8 cellular contexts compared by ENCODE assay signal in the genomic region with DNA sequence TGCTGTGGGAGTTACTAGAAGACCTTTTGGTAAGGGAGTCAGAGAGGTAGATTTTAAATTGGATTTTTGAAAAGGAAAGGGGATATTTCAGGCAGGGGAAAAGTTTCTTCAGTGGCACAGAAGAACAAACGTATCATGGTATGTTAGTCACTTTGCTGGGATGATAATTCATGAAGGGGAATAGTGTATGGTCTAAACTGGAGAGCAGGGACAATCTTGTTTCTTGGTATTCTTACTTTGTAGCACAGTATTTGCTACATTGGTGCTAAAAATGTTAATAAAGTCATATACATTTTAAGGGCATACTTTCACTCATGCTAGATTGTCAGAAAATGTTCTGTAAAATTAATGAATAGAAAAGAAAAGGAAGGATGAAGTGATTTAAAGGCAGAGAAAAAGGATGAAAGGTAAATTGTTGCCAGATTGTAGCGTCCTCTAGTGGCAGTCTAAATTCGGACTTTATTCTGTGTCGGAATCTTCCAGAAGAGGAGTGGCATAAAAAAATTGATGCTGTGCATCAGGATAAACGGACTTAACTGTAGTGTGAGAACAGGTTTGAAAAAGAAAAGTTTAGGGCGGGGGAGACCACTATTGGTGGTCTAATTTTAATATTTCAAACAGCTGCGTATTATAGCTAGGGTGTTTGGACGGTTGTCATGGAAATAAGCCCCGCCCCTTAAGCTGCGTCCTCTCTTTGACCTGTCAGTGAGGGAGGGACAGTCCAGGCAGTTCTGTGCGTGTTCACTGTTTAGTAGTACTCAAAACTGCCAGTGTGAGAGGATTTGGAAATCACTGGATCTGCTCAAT. TPM values are rescaled to one million over a fixed set of nuclear protein-coding genes. Genes with fewer than 3 reads are reported as not detected.
A peak's percentile ranks its signal among the peaks of the same experiment; 100 is the strongest.
DNase-seq lines count a peak whose midpoint lies in the region; ATAC-seq, FAIRE-seq and TF ChIP-seq lines count a peak whose summit lies in the region.

A gene with protein sequence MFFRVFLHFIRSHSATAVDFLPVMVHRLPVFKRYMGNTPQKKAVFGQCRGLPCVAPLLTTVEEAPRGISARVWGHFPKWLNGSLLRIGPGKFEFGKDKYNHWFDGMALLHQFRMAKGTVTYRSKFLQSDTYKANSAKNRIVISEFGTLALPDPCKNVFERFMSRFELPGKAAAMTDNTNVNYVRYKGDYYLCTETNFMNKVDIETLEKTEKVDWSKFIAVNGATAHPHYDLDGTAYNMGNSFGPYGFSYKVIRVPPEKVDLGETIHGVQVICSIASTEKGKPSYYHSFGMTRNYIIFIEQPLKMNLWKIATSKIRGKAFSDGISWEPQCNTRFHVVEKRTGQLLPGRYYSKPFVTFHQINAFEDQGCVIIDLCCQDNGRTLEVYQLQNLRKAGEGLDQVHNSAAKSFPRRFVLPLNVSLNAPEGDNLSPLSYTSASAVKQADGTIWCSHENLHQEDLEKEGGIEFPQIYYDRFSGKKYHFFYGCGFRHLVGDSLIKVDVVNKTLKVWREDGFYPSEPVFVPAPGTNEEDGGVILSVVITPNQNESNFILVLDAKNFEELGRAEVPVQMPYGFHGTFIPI (plus strand): TSS at position 724 of the 807 bp plus-strand sequence. CDS start 90 bp downstream, outside the sequence.

- H3K27me3 ChIP-seq in MG63: no peaks in the 10 kb centered on the region
- no peaks in the 10 kb centered on the region for H3K27me3 ChIP-seq in small intestine (ENCODE audit: control insufficient read depth in 2 of 2, insufficient read depth in 2 of 2, low read length in 2 of 2)

- peaks cover 30% of the 10 kb centered on the region for H3K27me3 Mint-ChIP-seq in T-helper 17 cell
- peaks cover 14% of the 10 kb centered on the region for H3K27me3 Mint-ChIP-seq in chondrocyte (ENCODE audit: low read depth)

- H3K27ac ChIP-seq in small intestine (ENCODE audit: low read depth in 1 of 2, low read length in 1 of 2): peak within 1 kb of the TSS in 1 of 2 donors; percentile 57

- H3K4me1 Mint-ChIP-seq in T-helper 17 cell (peaks cover 10% of the 10 kb centered on the region), chondrocyte (ENCODE audit: low read depth) (peaks cover 15% of the 10 kb centered on the region)

- no peaks in the 10 kb centered on the region for H3K9me3 ChIP-seq in MG63
- no peaks in the 10 kb centered on the region for H3K9me3 ChIP-seq in T-helper 17 cell (ENCODE audit: control insufficient read depth, low read length, poor library complexity, severe bottlenecking)
- no peaks in the 10 kb centered on the region for H3K9me3 ChIP-seq in small intestine (ENCODE audit: control insufficient read depth, low read depth)

- ATAC-seq in GM19023 (IDR thresholded peaks at IDR 0.05; ENCODE audit: unreplicated experiment) (peak; percentile 65), T-helper 17 cell (peak; percentile 81)

- H3K4me1 ChIP-seq in small intestine (ENCODE audit: control insufficient read depth in 2 of 2, insufficient read depth in 1 of 2, low read depth in 1 of 2, low read length in 1 of 2): peaks cover 3% of the 10 kb centered on the region in 2 donors

- no peaks in the 10 kb centered on the region for H3K36me3 Mint-ChIP-seq in T-helper 17 cell (ENCODE audit: low read depth)
- H3K36me3 Mint-ChIP-seq in chondrocyte (ENCODE audit: low read depth): peaks cover 4% of the 10 kb centered on the region

- DNase-seq in AML-193 (lab: John Stamatoyannopoulos, UW) (peak; percentile 17 to 34), MG63 (peak; percentile 55), T-helper 17 cell (peak in 2 of 3 donors; percentile 10 to 25), chondrocyte (ENCODE audit: low spot score) (no peak), small intestine (peak; percentile 75), NCI-H1694 treated with DMSO at 0.1 percent for 48 hours (lab: John Stamatoyannopoulos, UW) (no peak)

- H3K36me3 ChIP-seq in MG63 (no peaks in the 10 kb centered on the region), small intestine (ENCODE audit: control insufficient read depth in 2 of 2, insufficient read depth in 2 of 2, low read length in 2 of 2) (no peaks in the 10 kb centered on the region)

- peak within 1 kb of the TSS; percentile 80 for H3K27ac Mint-ChIP-seq in T-helper 17 cell
- peak within 1 kb of the TSS; percentile 84 for H3K27ac Mint-ChIP-seq in chondrocyte (ENCODE audit: unreplicated experiment)

- TF ChIP-seq CTCF in chondrocyte (IDR thresholded peaks at IDR 0.05): peak; percentile 100

- 4 to 10% (median 6%) methylated on average over 11 of the region's 11 CpGs for WGBS in small intestine, 3 donors

- H3K4me3 ChIP-seq in MG63 (peak within 1 kb of the TSS; percentile 17), small intestine (ENCODE audit: low read depth in 1 of 2, low read length in 2 of 2) (peak within 1 kb of the TSS in 1 of 2 donors; percentile 11)

- H3K4me3 Mint-ChIP-seq in T-helper 17 cell: peak within 1 kb of the TSS; percentile 77
- peak within 1 kb of the TSS; percentile 72 for H3K4me3 Mint-ChIP-seq in chondrocyte (ENCODE audit: unreplicated experiment)

- FAIRE-seq in islet of Langerhans (lab: Jason Lieb, UNC) (peak; percentile 90), small intestine (lab: Jason Lieb, UNC) (no peak)

- H3K9me3 Mint-ChIP-seq in chondrocyte (ENCODE audit: low read depth): no peaks in the 10 kb centered on the region

RNA-seq across cellular contexts. Expression of the gene that starts here (rescaled TPM):
- total RNA-seq in MG63 (2014; rRNA removed; shearing (Covaris generic); ENCODE audit: low replicate concordance): 0.54 and 1.1 TPM in 2 replicates
- total RNA-seq in T-helper 17 cell: 1 to 10 TPM; 2.5 to 2.7 TPM
- total RNA-seq in chondrocyte: 1.2 to 1.9 TPM (median 1.7 TPM) in 3 replicates
- 10 to 100 TPM in 1 of 3 donors, 1 to 10 TPM in 2; 1.1 to 11.6 (median 5.4) TPM for polyA plus RNA-seq in small intestine

Comparison
In these comparisons a context has a peak if more than half of its experiments do, and no peak if none do; other contexts are left out.
1. DNase-seq: peak in AML-193 (2 of 2), MG63 (single experiment), T-helper 17 cell (2 of 3) and small intestine (single experiment); none in chondrocyte (single experiment) and NCI-H1694 treated with DMSO at 0.1 percent for 48 hours (single experiment).